Comparison of ENCODE assay signal across 16 cellular contexts in the genomic region with DNA sequence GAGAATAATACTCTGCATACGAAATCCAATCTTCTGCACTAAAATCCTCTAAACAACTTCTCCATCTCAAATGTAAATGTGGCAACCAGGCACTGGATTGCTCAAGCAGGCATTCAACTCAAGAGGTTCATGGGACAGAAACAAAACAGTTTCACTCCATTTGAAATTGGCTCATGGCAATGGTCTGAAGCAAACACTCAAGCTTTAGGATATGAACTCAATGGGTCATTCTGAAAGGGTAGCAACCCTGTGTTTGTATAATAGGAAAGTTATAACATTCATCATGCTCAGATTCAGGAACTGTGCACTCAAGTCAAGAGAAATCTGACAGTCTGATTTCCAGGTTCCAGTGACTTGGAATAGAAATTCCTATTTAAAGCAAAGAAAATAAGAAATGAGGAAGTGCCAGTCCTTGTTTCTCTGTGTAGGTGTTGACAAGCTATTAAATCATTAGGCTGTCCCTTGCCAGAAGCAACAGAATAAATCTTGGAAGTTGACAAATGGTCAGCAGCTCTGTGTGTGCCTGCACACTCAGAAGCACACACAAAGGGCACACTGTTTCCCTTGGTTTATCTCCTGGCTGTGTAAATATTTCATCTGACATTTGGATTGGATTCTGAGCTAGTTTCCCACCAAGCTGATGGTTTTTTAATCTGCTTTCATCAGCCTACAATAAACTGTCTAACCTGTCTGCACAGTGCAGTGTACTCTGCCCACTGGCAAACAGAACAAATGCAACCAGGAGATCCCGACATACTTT.
A peak's percentile ranks its signal among the peaks of the same experiment; 100 is the strongest.
DNase-seq lines count a peak whose midpoint lies in the region; FAIRE-seq and TF ChIP-seq lines count a peak whose summit lies in the region.
"Had no signal": no experiment of that assay in that cellular context is flagged by ENCODE, and none has a peak within 500 bp of the region (broad histone marks: within the 10 kb centered on the region; RNA-seq: fewer than 3 reads in every experiment).

No MANE protein-coding gene starts in this region.

- no peak overlapping the region for H3K9ac ChIP-seq in endothelial cell of umbilical vein (replicated peaks; ENCODE audit: extremely low read depth, insufficient read depth, low read length)

- no peaks in the 10 kb centered on the region for H3K27me3 Mint-ChIP-seq in immature natural killer cell (ENCODE audit: low read depth in 3 of 3)

- CTCF ChIA-PET in endothelial cell of umbilical vein (lab: Charles Lee), result interaction anchor here (0.8 to 1.5 kb wide), 2 partner anchors 26 to 84 kb away, joined by 3 to 5 read pairs; no protein-coding TSS in a partner anchor

- dilution Hi-C loops in endothelial cell of umbilical vein (cut with MboI; ENCODE audit: extremely low pct_ligation_motif_present, low sequenced_read_pairs), result no loop called here

- intact Hi-C loops in endothelial cell of umbilical vein (cut with micrococcal nuclease) (no loop called here), esophagus muscularis mucosa (cut with DNase I) (no loop called here)

- H3K79me2 ChIP-seq in endothelial cell of umbilical vein (ENCODE audit: control insufficient read depth, insufficient read depth, low read length), result no peaks in the 10 kb centered on the region

- peak; percentile 35 for FAIRE-seq in endothelial cell of umbilical vein (lab: Jason Lieb, UNC)

- H3K4me2 ChIP-seq in endothelial cell of umbilical vein (ENCODE audit: insufficient read depth, low read length), result no peak overlapping the region

- no peaks in the 10 kb centered on the region for H3K4me1 Mint-ChIP-seq in immature natural killer cell

- DNase-seq in Caki2 (ENCODE audit: low read depth), result peak; percentile 69
- peak; percentile 42 for DNase-seq in MV-4-11 (lab: John Stamatoyannopoulos, UW)
- peak; percentile 91 for DNase-seq in endothelial cell of umbilical vein (ENCODE audit: low read depth, low spot score)
- peak; percentile 33 to 87 for DNase-seq in lung microvascular endothelial cell (ENCODE audit: low read depth in 2 of 2)
- no peak for DNase-seq in immature natural killer cell
- DNase-seq in esophagus muscularis mucosa (ENCODE audit: extremely low spot score), result no peak
- DNase-seq in ureter (ENCODE audit: low spot score), result no peak
- no peak for DNase-seq in effector CD4-positive, alpha-beta T cell
- DNase-seq: activated CD4-positive, alpha-beta T cell treated with anti-CD3 and anti-CD28 coated beads for 4 hours; activated T-cell treated with anti-CD3 and anti-CD28 coated beads, Interleukin-2, amount 50 U/mL, for 48 hours; anterior cingulate cortex; NCI-H2171; ovary; PC-3; stomach; T-helper 1 cell had no signal

- TF ChIP-seq EP300 in esophagus muscularis mucosa (IDR thresholded peaks at IDR 0.05), result no peak

- H3K27ac ChIP-seq in endothelial cell of umbilical vein (ENCODE audit: insufficient read depth, low read depth, low read length) (no peak overlapping the region), esophagus muscularis mucosa (replicated peaks in 1 of 4) (no peak overlapping the region)
- H3K27ac ChIP-seq: ovary had no signal

- BruUV-seq in endothelial cell of umbilical vein (replicated peaks; lab: Mats Ljungman, UMichigan), result no TSS peak

- POLR2A ChIA-PET in endothelial cell of umbilical vein (lab: Charles Lee), result no interaction called here

- H3K4me3 ChIP-seq in endothelial cell of umbilical vein (replicated peaks in 1 of 3; ENCODE audit: insufficient read depth in 1 of 3, low read depth in 1 of 3, low read length in 3 of 3) (no peak overlapping the region), esophagus muscularis mucosa (no peak overlapping the region)
- H3K4me3 ChIP-seq: ovary, stomach had no signal

- no peak overlapping the region for H3K27ac Mint-ChIP-seq in immature natural killer cell

- peaks cover 0 to 2% (median 0%) of the 10 kb centered on the region in 6 donors for H3K9me3 Mint-ChIP-seq in immature natural killer cell

- TF ChIP-seq CTCF in endothelial cell of umbilical vein (IDR thresholded peaks at IDR 0.05; ENCODE audit: extremely low read depth in 1 of 2, insufficient read depth in 1 of 2, low read depth in 1 of 2, low read length in 2 of 2), result no peak
- TF ChIP-seq CTCF in esophagus muscularis mucosa (IDR thresholded peaks at IDR 0.05), result no peak

- H3K27me3 ChIP-seq in endothelial cell of umbilical vein (ENCODE audit: control insufficient read depth in 2 of 2, insufficient read depth in 2 of 2, low read length in 2 of 2), result no peaks in the 10 kb centered on the region
- H3K27me3 ChIP-seq in esophagus muscularis mucosa, result no peaks in the 10 kb centered on the region
- H3K27me3 ChIP-seq: ovary, stomach had no signal

- H3K36me3 Mint-ChIP-seq in immature natural killer cell, result no peaks in the 10 kb centered on the region

- H2AFZ ChIP-seq in endothelial cell of umbilical vein (ENCODE audit: low read depth, low read length), result no peak overlapping the region

- in situ Hi-C loops in Caki2 (cut with HindIII; ENCODE audit: low pct_unique_long_range_greater_than_20kb, low sequenced_read_pairs), result no loop called here

- 65% methylated on average over 2 of the region's 2 CpGs for WGBS in esophagus muscularis mucosa

- no peaks in the 10 kb centered on the region for H3K4me1 ChIP-seq in endothelial cell of umbilical vein (ENCODE audit: control insufficient read depth, extremely low read depth, insufficient read depth, low read length)
- peaks cover 0 to 14% (median 10%) of the 10 kb centered on the region in 4 donors for H3K4me1 ChIP-seq in esophagus muscularis mucosa

- no peaks in the 10 kb centered on the region for H4K20me1 ChIP-seq in endothelial cell of umbilical vein (replicated peaks; ENCODE audit: control insufficient read depth, extremely low read depth, insufficient read depth, low read length)

- TF ChIP-seq POLR2A in endothelial cell of umbilical vein (IDR thresholded peaks at IDR 0.05; ENCODE audit: low read depth, low read length) (no peak), esophagus muscularis mucosa (IDR thresholded peaks at IDR 0.05; ENCODE audit: low read depth) (no peak)

- H3K4me3 Mint-ChIP-seq in immature natural killer cell, result no peak overlapping the region

- H3K9me1 ChIP-seq in endothelial cell of umbilical vein (replicated peaks; ENCODE audit: control insufficient read depth, extremely low read depth, insufficient read depth, low read length), result peaks cover 2% of the 10 kb centered on the region

- H3K9me3 ChIP-seq in endothelial cell of umbilical vein (replicated peaks; ENCODE audit: control insufficient read depth, insufficient read depth, low read length), result no peaks in the 10 kb centered on the region
- no peaks in the 10 kb centered on the region for H3K9me3 ChIP-seq in esophagus muscularis mucosa
- H3K9me3 ChIP-seq: ovary, stomach had no signal

- H3K36me3 ChIP-seq in endothelial cell of umbilical vein (ENCODE audit: control insufficient read depth in 2 of 2, extremely low read depth in 1 of 2, insufficient read depth in 2 of 2, low read length in 2 of 2) (no peaks in the 10 kb centered on the region), esophagus muscularis mucosa (no peaks in the 10 kb centered on the region)
- H3K36me3 ChIP-seq: ovary, stomach had no signal

TF ChIP-seq in endothelial cell of umbilical vein, 7 proteins besides CTCF, POLR2A, EP300 and RAD21:
- no peak for TF ChIP-seq JUN (IDR thresholded peaks at IDR 0.05; ENCODE audit: borderline replicate concordance, insufficient read depth, insufficient read length, low read depth)
- TF ChIP-seq FOS (IDR thresholded peaks at IDR 0.05; ENCODE audit: borderline replicate concordance, insufficient read depth, low read length), result no peak

Comparison
In these comparisons a context has a peak if more than half of its experiments do, and no peak if none do; other contexts are left out.
1. DNase-seq: peak in Caki2 (single experiment), MV-4-11 (single experiment), endothelial cell of umbilical vein (single experiment) and lung microvascular endothelial cell (2 of 2); none in immature natural killer cell (0 of 3), esophagus muscularis mucosa (single experiment), ureter (single experiment) and effector CD4-positive, alpha-beta T cell (single experiment).